In the genomic region with DNA sequence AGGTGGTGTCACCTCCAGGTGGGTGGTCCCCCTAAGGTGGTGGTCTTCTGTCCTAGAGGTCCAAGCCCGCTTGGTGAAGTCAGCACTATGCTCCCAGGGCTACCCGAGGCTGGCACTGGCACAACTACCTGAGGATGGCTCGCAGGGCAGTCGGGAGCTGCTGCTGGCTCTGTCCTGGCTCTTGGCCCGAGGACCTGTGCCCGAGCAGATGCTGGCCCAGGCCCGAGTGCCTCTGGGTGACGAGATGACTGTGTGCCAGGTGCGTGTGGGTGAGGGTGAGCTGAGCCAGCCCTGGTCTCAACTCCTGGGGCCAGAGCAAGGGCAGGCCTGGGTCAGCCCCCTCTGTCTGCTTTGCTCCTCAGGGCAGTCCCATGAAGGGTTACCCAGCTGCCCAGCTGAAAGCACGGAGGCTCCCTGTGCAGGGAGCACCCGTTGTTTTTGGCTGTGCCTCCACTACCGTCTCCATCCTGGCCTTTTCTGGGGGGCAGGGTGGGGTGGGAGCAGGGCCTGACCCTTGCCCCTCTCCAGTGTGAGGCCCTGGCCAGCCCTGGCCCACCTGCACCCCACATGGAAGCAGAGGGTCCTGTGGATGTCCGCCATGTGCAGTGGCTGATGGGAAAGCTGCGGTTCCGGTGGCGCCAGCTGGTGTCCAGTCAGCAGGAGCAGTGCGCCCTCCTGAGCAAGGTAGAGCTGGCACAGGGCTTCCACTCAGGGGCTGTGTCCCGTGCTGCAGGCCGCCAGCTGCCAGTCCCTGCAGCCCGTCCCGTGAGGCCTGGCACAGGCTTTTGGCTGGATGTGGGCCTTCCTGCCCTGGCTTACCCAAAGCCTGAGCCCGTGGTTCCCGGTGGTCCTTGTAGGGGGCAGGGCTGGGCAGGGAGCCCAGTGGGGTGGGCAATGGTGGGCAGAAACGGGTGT, we compare ENCODE assay signal across 1 cellular context.
TF ChIP-seq lines count a peak whose summit lies in the region.

No MANE protein-coding gene starts in this region.

TF ChIP-seq in H1, 55 proteins besides CTCF, POLR2A, EP300 and RAD21:
- TF ChIP-seq CBX5 (IDR thresholded peaks at IDR 0.05; ENCODE audit: low read depth, low read length) (no peak), GABPA (IDR thresholded peaks at IDR 0.05; ENCODE audit: borderline replicate concordance, insufficient read depth, low read length) (no peak), RBBP5 (IDR thresholded peaks at IDR 0.05; ENCODE audit: borderline replicate concordance, low read depth, low read length) (no peak), JUND (IDR thresholded peaks at IDR 0.05; ENCODE audit: low read length) (no peak), KDM4A (IDR thresholded peaks at IDR 0.05; ENCODE audit: low read depth, low read length, severe bottlenecking) (no peak), TAF7 (optimal IDR thresholded peaks at IDR 0.05; ENCODE audit: borderline replicate concordance, low read depth, low read length) (no peak), SRF (IDR thresholded peaks at IDR 0.05; ENCODE audit: low read depth, low read length) (no peak), NRF1 (IDR thresholded peaks at IDR 0.05; ENCODE audit: low read depth, low read length) (no peak), TAF1 (IDR thresholded peaks at IDR 0.05; ENCODE audit: low read depth, low read length) (no peak), YY1 (IDR thresholded peaks at IDR 0.05; ENCODE audit: low read depth, low read length) (no peak), BRCA1 (IDR thresholded peaks at IDR 0.05; ENCODE audit: low read depth, low read length) (no peak), TBP (IDR thresholded peaks at IDR 0.05; ENCODE audit: low read depth, low read length) (no peak), SP2 (IDR thresholded peaks at IDR 0.05; ENCODE audit: low read length) (no peak), SIRT6 (IDR thresholded peaks at IDR 0.05; ENCODE audit: low read length) (no peak), BCL11A (IDR thresholded peaks at IDR 0.05; ENCODE audit: low read depth in 2 of 2, low read length in 2 of 2) (no peak), CHD1 (IDR thresholded peaks at IDR 0.05; ENCODE audit: low read depth, low read length) (no peak)
- TF ChIP-seq, protein P1, sequence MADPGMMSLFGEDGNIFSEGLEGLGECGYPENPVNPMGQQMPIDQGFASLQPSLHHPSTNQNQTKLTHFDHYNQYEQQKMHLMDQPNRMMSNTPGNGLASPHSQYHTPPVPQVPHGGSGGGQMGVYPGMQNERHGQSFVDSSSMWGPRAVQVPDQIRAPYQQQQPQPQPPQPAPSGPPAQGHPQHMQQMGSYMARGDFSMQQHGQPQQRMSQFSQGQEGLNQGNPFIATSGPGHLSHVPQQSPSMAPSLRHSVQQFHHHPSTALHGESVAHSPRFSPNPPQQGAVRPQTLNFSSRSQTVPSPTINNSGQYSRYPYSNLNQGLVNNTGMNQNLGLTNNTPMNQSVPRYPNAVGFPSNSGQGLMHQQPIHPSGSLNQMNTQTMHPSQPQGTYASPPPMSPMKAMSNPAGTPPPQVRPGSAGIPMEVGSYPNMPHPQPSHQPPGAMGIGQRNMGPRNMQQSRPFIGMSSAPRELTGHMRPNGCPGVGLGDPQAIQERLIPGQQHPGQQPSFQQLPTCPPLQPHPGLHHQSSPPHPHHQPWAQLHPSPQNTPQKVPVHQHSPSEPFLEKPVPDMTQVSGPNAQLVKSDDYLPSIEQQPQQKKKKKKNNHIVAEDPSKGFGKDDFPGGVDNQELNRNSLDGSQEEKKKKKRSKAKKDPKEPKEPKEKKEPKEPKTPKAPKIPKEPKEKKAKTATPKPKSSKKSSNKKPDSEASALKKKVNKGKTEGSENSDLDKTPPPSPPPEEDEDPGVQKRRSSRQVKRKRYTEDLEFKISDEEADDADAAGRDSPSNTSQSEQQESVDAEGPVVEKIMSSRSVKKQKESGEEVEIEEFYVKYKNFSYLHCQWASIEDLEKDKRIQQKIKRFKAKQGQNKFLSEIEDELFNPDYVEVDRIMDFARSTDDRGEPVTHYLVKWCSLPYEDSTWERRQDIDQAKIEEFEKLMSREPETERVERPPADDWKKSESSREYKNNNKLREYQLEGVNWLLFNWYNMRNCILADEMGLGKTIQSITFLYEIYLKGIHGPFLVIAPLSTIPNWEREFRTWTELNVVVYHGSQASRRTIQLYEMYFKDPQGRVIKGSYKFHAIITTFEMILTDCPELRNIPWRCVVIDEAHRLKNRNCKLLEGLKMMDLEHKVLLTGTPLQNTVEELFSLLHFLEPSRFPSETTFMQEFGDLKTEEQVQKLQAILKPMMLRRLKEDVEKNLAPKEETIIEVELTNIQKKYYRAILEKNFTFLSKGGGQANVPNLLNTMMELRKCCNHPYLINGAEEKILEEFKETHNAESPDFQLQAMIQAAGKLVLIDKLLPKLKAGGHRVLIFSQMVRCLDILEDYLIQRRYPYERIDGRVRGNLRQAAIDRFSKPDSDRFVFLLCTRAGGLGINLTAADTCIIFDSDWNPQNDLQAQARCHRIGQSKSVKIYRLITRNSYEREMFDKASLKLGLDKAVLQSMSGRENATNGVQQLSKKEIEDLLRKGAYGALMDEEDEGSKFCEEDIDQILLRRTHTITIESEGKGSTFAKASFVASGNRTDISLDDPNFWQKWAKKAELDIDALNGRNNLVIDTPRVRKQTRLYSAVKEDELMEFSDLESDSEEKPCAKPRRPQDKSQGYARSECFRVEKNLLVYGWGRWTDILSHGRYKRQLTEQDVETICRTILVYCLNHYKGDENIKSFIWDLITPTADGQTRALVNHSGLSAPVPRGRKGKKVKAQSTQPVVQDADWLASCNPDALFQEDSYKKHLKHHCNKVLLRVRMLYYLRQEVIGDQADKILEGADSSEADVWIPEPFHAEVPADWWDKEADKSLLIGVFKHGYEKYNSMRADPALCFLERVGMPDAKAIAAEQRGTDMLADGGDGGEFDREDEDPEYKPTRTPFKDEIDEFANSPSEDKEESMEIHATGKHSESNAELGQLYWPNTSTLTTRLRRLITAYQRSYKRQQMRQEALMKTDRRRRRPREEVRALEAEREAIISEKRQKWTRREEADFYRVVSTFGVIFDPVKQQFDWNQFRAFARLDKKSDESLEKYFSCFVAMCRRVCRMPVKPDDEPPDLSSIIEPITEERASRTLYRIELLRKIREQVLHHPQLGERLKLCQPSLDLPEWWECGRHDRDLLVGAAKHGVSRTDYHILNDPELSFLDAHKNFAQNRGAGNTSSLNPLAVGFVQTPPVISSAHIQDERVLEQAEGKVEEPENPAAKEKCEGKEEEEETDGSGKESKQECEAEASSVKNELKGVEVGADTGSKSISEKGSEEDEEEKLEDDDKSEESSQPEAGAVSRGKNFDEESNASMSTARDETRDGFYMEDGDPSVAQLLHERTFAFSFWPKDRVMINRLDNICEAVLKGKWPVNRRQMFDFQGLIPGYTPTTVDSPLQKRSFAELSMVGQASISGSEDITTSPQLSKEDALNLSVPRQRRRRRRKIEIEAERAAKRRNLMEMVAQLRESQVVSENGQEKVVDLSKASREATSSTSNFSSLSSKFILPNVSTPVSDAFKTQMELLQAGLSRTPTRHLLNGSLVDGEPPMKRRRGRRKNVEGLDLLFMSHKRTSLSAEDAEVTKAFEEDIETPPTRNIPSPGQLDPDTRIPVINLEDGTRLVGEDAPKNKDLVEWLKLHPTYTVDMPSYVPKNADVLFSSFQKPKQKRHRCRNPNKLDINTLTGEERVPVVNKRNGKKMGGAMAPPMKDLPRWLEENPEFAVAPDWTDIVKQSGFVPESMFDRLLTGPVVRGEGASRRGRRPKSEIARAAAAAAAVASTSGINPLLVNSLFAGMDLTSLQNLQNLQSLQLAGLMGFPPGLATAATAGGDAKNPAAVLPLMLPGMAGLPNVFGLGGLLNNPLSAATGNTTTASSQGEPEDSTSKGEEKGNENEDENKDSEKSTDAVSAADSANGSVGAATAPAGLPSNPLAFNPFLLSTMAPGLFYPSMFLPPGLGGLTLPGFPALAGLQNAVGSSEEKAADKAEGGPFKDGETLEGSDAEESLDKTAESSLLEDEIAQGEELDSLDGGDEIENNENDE (IDR thresholded peaks at IDR 0.05; ENCODE audit: insufficient replicate concordance, low read length), result no peak
- TF ChIP-seq, protein P2, sequence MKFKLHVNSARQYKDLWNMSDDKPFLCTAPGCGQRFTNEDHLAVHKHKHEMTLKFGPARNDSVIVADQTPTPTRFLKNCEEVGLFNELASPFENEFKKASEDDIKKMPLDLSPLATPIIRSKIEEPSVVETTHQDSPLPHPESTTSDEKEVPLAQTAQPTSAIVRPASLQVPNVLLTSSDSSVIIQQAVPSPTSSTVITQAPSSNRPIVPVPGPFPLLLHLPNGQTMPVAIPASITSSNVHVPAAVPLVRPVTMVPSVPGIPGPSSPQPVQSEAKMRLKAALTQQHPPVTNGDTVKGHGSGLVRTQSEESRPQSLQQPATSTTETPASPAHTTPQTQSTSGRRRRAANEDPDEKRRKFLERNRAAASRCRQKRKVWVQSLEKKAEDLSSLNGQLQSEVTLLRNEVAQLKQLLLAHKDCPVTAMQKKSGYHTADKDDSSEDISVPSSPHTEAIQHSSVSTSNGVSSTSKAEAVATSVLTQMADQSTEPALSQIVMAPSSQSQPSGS (IDR thresholded peaks at IDR 0.05; ENCODE audit: low read length), result no peak
- TF ChIP-seq, protein P3, sequence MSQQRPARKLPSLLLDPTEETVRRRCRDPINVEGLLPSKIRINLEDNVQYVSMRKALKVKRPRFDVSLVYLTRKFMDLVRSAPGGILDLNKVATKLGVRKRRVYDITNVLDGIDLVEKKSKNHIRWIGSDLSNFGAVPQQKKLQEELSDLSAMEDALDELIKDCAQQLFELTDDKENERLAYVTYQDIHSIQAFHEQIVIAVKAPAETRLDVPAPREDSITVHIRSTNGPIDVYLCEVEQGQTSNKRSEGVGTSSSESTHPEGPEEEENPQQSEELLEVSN (IDR thresholded peaks at IDR 0.05), result no peak
